In genomic region chr7:76403780-76404494, GRCh38 we compare ENCODE assay signal across 14 cellular contexts. TPM values are rescaled to one million over a fixed set of nuclear protein-coding genes. Genes with fewer than 3 reads are reported as not detected.
DNase-seq lines count a peak whose midpoint lies in the region; ATAC-seq, FAIRE-seq and TF ChIP-seq lines count a peak whose summit lies in the region.
"Had no signal": no experiment of that assay in that cellular context is flagged by ENCODE, and none has a peak within 500 bp of the region (broad histone marks: within the 10 kb centered on the region; RNA-seq: fewer than 3 reads in every experiment).

No MANE protein-coding gene starts in this region.

- H4K8ac ChIP-seq in H9 (replicated peaks; ENCODE audit: insufficient read length, low read depth, low read length): no peak overlapping the region

- no peaks in the 10 kb centered on the region for H3K36me3 ChIP-seq in liver (ENCODE audit: control insufficient read depth in 4 of 4, insufficient read depth in 3 of 4, low read depth in 1 of 4, low read length in 3 of 4)
- H3K36me3 ChIP-seq: thoracic aorta had no signal

- no peaks in the 10 kb centered on the region; a peak in 1 of 5 replicates for H3K9me3 Mint-ChIP-seq in H9
- no peaks in the 10 kb centered on the region for H3K9me3 Mint-ChIP-seq in osteocyte (ENCODE audit: unreplicated experiment)
- H3K9me3 Mint-ChIP-seq: activated T-cell treated with anti-CD3 and anti-CD28 coated beads, Interleukin-2, amount 50 U/mL, for 72 hours; effector memory CD8-positive, alpha-beta T cell had no signal

- H3K27ac Mint-ChIP-seq in H9 (peak overlapping the region in 2 of 3 experiments; percentile 3 to 32; a peak in 3 of 7 replicates), osteocyte (ENCODE audit: unreplicated experiment) (no peak overlapping the region)
- H3K27ac Mint-ChIP-seq: activated T-cell treated with anti-CD3 and anti-CD28 coated beads, Interleukin-2, amount 50 U/mL, for 72 hours; effector memory CD8-positive, alpha-beta T cell had no signal

- no peak overlapping the region for H3K14ac ChIP-seq in H9 (ENCODE audit: insufficient read depth, low read length)

- H3K36me3 Mint-ChIP-seq in H9 (ENCODE audit: insufficient read depth in 1 of 3, low read depth in 3 of 3) (no peaks in the 10 kb centered on the region; a peak in 1 of 7 replicates), osteocyte (ENCODE audit: unreplicated experiment) (no peaks in the 10 kb centered on the region)

- H3K4me2 ChIP-seq in A549 (0 out of 3 replicates have a peak overlapping the region, but pooled peaks have one; percentile 7), H9 (ENCODE audit: insufficient read depth, insufficient read length, low read length) (no peak overlapping the region)

- H3K23ac ChIP-seq in H9 (ENCODE audit: insufficient read length, low read depth, low read length): no peak overlapping the region

- H3T11ph ChIP-seq in H9 (ENCODE audit: low read length): no peak overlapping the region

- H2AK5ac ChIP-seq in H9 (ENCODE audit: insufficient read length, low read length): no peak overlapping the region

- no peak for TF ChIP-seq POLR2A in A549 (IDR thresholded peaks at IDR 0.05; ENCODE audit: low read length)

- H3K4me1 ChIP-seq in A549 (peaks cover 12% of the 10 kb centered on the region; the same call in 2 of the 3 replicates), H9 (ENCODE audit: insufficient read depth, low read length) (peaks cover 4% of the 10 kb centered on the region; the same call in 1 of the 2 replicates), liver (ENCODE audit: control insufficient read depth in 4 of 4, insufficient read depth in 4 of 4, low read length in 3 of 4) (no peaks in the 10 kb centered on the region)
- H3K4me1 ChIP-seq: psoas muscle had no signal

- CTCF ChIA-PET in A549 (lab: Yijun Ruan, JAX): no interaction called here

- H3K79me2 ChIP-seq in H9 (ENCODE audit: insufficient read depth, low read length): no peaks in the 10 kb centered on the region

- no peaks in the 10 kb centered on the region for H3K27me3 Mint-ChIP-seq in H9 (ENCODE audit: low read depth)
- H3K27me3 Mint-ChIP-seq in osteocyte (ENCODE audit: unreplicated experiment): no peaks in the 10 kb centered on the region

- no peaks in the 10 kb centered on the region for H4K20me1 ChIP-seq in H9 (ENCODE audit: control insufficient read depth, insufficient read depth, insufficient read length)

- H3K9ac ChIP-seq in H9 (ENCODE audit: extremely low read depth, insufficient read length, low read length): no peak overlapping the region
- H3K9ac ChIP-seq in liver (ENCODE audit: low read depth in 1 of 2, low read length in 2 of 2): no peak overlapping the region

- H4K5ac ChIP-seq in H9 (ENCODE audit: insufficient read length, low read depth, low read length): no peak overlapping the region

- WGBS in A549 (ENCODE audit: missing lambda C conversion rate): 75% methylated on average over 10 of the region's 10 CpGs
- no CpG with 5 or more reads among the region's 10 CpGs for WGBS in H9 (ENCODE audit: extremely low coverage, insufficient read length, low lambda C conversion rate)
- 82% methylated on average over 10 of the region's 10 CpGs for WGBS in liver

- H2BK15ac ChIP-seq in H9 (ENCODE audit: low read depth, low read length): no peak overlapping the region

- no peak overlapping the region for H2BK20ac ChIP-seq in H9 (ENCODE audit: low read depth, low read length, poor library complexity, severe bottlenecking)

- H2AFZ ChIP-seq in H9 (ENCODE audit: low read length): no peak overlapping the region

- H3K4me1 Mint-ChIP-seq in H9 (peaks cover 12 to 19% of the 10 kb centered on the region in 2 experiments), osteocyte (ENCODE audit: unreplicated experiment) (peaks cover 3% of the 10 kb centered on the region)

- no peaks in the 10 kb centered on the region for H3K9me3 ChIP-seq in A549
- H3K9me3 ChIP-seq in H9 (ENCODE audit: control insufficient read depth, low read depth, low read length): no peaks in the 10 kb centered on the region
- H3K9me3 ChIP-seq in liver (ENCODE audit: control insufficient read depth in 4 of 4, low read length in 3 of 4): no peaks in the 10 kb centered on the region
- H3K9me3 ChIP-seq: psoas muscle, thoracic aorta had no signal

- in situ Hi-C loops in ACHN (cut with HindIII; ENCODE audit: low pct_ligation_motif_present, low pct_unique_long_range_greater_than_20kb, low sequenced_read_pairs): no loop called here

- no peak overlapping the region for H3K4me3 Mint-ChIP-seq in H9
- no peak overlapping the region for H3K4me3 Mint-ChIP-seq in osteocyte (ENCODE audit: unreplicated experiment)
- H3K4me3 Mint-ChIP-seq: activated T-cell treated with anti-CD3 and anti-CD28 coated beads, Interleukin-2, amount 50 U/mL, for 72 hours; effector memory CD8-positive, alpha-beta T cell had no signal

- ATAC-seq in A549: peak in 1 of 2 experiments; percentile 22; a peak in 3 of 6 replicates
- ATAC-seq: activated T-cell treated with anti-CD3 and anti-CD28 coated beads, Interleukin-2, amount 50 U/mL, for 72 hours; effector memory CD8-positive, alpha-beta T cell had no signal

- H3K4me3 ChIP-seq in A549 (no peak overlapping the region), liver (ENCODE audit: low read depth in 1 of 3, low read length in 3 of 3) (no peak overlapping the region)
- H3K4me3 ChIP-seq: psoas muscle, thoracic aorta had no signal

- no peak for FAIRE-seq in A549 (lab: Jason Lieb, UNC)

- no peak overlapping the region for H4K91ac ChIP-seq in H9 (ENCODE audit: insufficient read length, low read depth, low read length)

- H2BK120ac ChIP-seq in H9 (ENCODE audit: low read depth, low read length, poor library complexity, severe bottlenecking): no peak overlapping the region

- no peaks in the 10 kb centered on the region for H3K23me2 ChIP-seq in H9 (ENCODE audit: insufficient read length, low read depth, low read length, poor library complexity, severe bottlenecking)

- H2BK5ac ChIP-seq in H9 (ENCODE audit: insufficient read length, low read length): no peak overlapping the region

- POLR2A ChIA-PET in A549 (lab: Yijun Ruan, JAX): no interaction called here

- H3K27ac ChIP-seq in A549: peak overlapping the region in 1 of 2 experiments; percentile 37; a peak in 1 of 6 replicates
- H3K27ac ChIP-seq in H9 (ENCODE audit: insufficient read length, low read depth, low read length): no peak overlapping the region
- no peak overlapping the region for H3K27ac ChIP-seq in liver (ENCODE audit: low read depth in 1 of 2, low read length in 2 of 2)
- H3K27ac ChIP-seq: psoas muscle, thoracic aorta had no signal

- no peak for TF ChIP-seq EP300 in A549 (IDR thresholded peaks at IDR 0.05)

- TF ChIP-seq CTCF in A549 (IDR thresholded peaks at IDR 0.05): no peak
- no peak for TF ChIP-seq CTCF in H9 (conservative IDR thresholded peaks at IDR 0.05)
- no peak for TF ChIP-seq CTCF in liver (IDR thresholded peaks at IDR 0.05; ENCODE audit: low read depth, low read length, missing input control)
- no peak for TF ChIP-seq CTCF in osteocyte (IDR thresholded peaks at IDR 0.05)

- H3K79me1 ChIP-seq in H9 (ENCODE audit: insufficient read depth, low read depth, low read length, poor library complexity, severe bottlenecking): no peaks in the 10 kb centered on the region

- no peaks in the 10 kb centered on the region for H3K27me3 ChIP-seq in H9 (ENCODE audit: insufficient read depth, low read length)
- no peaks in the 10 kb centered on the region for H3K27me3 ChIP-seq in liver (ENCODE audit: control insufficient read depth in 4 of 4, insufficient read depth in 4 of 4, low read length in 3 of 4)

- H3K18ac ChIP-seq in H9 (ENCODE audit: insufficient read length, low read depth, low read length): no peak overlapping the region

- DNase-seq in A549 (ENCODE audit: low read depth in 1 of 2, low spot score in 1 of 2): no peak
- DNase-seq in H9: no peak
- peak; percentile 85 for DNase-seq in SKM-1 (lab: John Stamatoyannopoulos, UW; ENCODE audit: unreplicated experiment)
- no peak for DNase-seq in activated T-cell treated with anti-CD3 and anti-CD28 coated beads for 4 hours
- no peak for DNase-seq in osteocyte (ENCODE audit: extremely low spot score, unreplicated experiment)
- no peak for DNase-seq in ACHN
- no peak for DNase-seq in HT-29 (ENCODE audit: low spot score)
- DNase-seq: activated CD4-positive, CD25-positive, alpha-beta regulatory T cell treated with anti-CD3 and anti-CD28 coated beads, Interleukin-2, amount 50 U/mL, for 72 hours; activated T-cell treated with anti-CD3 and anti-CD28 coated beads, Interleukin-2, amount 50 U/mL, for 72 hours; effector memory CD8-positive, alpha-beta T cell; mammary epithelial cell; psoas muscle had no signal

- TF ChIP-seq RAD21 in A549 (conservative IDR thresholded peaks at IDR 0.05 in 1 of 2, IDR thresholded peaks at IDR 0.05 in 1 of 2): no peak
- TF ChIP-seq RAD21 in liver (IDR thresholded peaks at IDR 0.05): no peak

- H3K4ac ChIP-seq in H9 (ENCODE audit: low read depth, low read length): no peak overlapping the region

- no peak overlapping the region for H2BK12ac ChIP-seq in H9 (ENCODE audit: insufficient read length, low read depth, low read length)

- H3K56ac ChIP-seq in H9 (ENCODE audit: insufficient read length, low read depth, low read length): no peak overlapping the region

RNA-seq across cellular contexts. Expression of gene SSC4D, which starts 5.6 kb away (rescaled TPM):
- 0.45 and 0.91 TPM in 2 replicates for polyA plus RNA-seq in A549 (2011; rRNA removed)
- polyA plus RNA-seq in A549 (2012; cell fraction: cytosol; rRNA removed): 1.1 and 1.4 TPM in 2 replicates
- 1.7 and 2.3 TPM in 2 replicates for polyA plus RNA-seq in A549 (2012; cell fraction: nucleus; rRNA removed)
- 0.79 to 1.0 TPM (median 1.0 TPM) in 3 replicates for polyA plus RNA-seq in A549 (2017; fragmentation: RNase III; extraction: RNeasy Plus Mini Kit Qiagen cat#74134 plus additional on column Dnase treatment)
- 0.66 and 0.92 TPM in 2 replicates for polyA minus RNA-seq in A549 (2011; rRNA and poly(A)+ RNA removed)
- total RNA-seq in H9 (2021): 14.8 and 16.4 TPM in 2 replicates
- 1 to 10 TPM; 1.2 to 1.3 TPM for total RNA-seq in liver
- 1 to 10 TPM; 1.7 to 2.3 TPM for polyA plus RNA-seq in liver
- 0.31 and 0.89 TPM in 2 replicates for total RNA-seq in osteocyte
- total RNA-seq in HT-29 (2014; rRNA removed; shearing (Covaris generic)): 2.2 and 2.9 TPM in 2 replicates

RNA-seq across cellular contexts. Expression of gene ZP3, which starts 20.8 kb away (rescaled TPM):
- 26.5 and 38.6 TPM in 2 replicates for polyA plus RNA-seq in A549 (2011; rRNA removed)
- 23.7 and 28.6 TPM in 2 replicates for polyA plus RNA-seq in A549 (2012; cell fraction: cytosol; rRNA removed)
- polyA plus RNA-seq in A549 (2012; cell fraction: nucleus; rRNA removed): 31.7 and 32.8 TPM in 2 replicates
- 19.5 to 21.4 TPM (median 20.1 TPM) in 3 replicates for polyA plus RNA-seq in A549 (2017; fragmentation: RNase III; extraction: RNeasy Plus Mini Kit Qiagen cat#74134 plus additional on column Dnase treatment)
- polyA minus RNA-seq in A549 (2011; rRNA and poly(A)+ RNA removed): 80.6 and 90.3 TPM in 2 replicates
- 1.3 TPM in 2 replicates for total RNA-seq in H9 (2021)
- total RNA-seq in liver: under 1 TPM; 0.25 to 0.47 TPM
- polyA plus RNA-seq in liver: under 1 TPM; 0.43 to 0.45 TPM
- 0.51 TPM in 1 of 2 replicates, not detected in the other for total RNA-seq in osteocyte
- total RNA-seq in HT-29 (2014; rRNA removed; shearing (Covaris generic)): 12.7 and 16.4 TPM in 2 replicates

RNA-seq across cellular contexts. Expression of gene YWHAG, which starts 45.1 kb away (rescaled TPM):
- 140 and 141 TPM in 2 replicates for polyA plus RNA-seq in A549 (2011; rRNA removed)
- 45.1 and 50.9 TPM in 2 replicates for polyA plus RNA-seq in A549 (2012; cell fraction: cytosol; rRNA removed)
- polyA plus RNA-seq in A549 (2012; cell fraction: nucleus; rRNA removed): 40.3 and 49.7 TPM in 2 replicates
- 295 to 306 TPM (median 302 TPM) in 3 replicates for polyA plus RNA-seq in A549 (2017; fragmentation: RNase III; extraction: RNeasy Plus Mini Kit Qiagen cat#74134 plus additional on column Dnase treatment)
- polyA minus RNA-seq in A549 (2011; rRNA and poly(A)+ RNA removed): 131 and 145 TPM in 2 replicates
- 241 and 243 TPM in 2 replicates for total RNA-seq in H9 (2021)
- total RNA-seq in liver: 10 to 100 TPM; 43.1 to 46.7 TPM
- polyA plus RNA-seq in liver: 10 to 100 TPM; 11.6 to 43.9 TPM
- total RNA-seq in osteocyte: 151 and 154 TPM in 2 replicates
- total RNA-seq in HT-29 (2014; rRNA removed; shearing (Covaris generic)): 83.2 and 84.6 TPM in 2 replicates

RNA-seq across cellular contexts. Expression of gene DTX2, which starts 57.6 kb away (rescaled TPM):
- 11.2 and 13.4 TPM in 2 replicates for polyA plus RNA-seq in A549 (2011; rRNA removed)
- 31.2 and 39.4 TPM in 2 replicates for polyA plus RNA-seq in A549 (2012; cell fraction: cytosol; rRNA removed)
- polyA plus RNA-seq in A549 (2012; cell fraction: nucleus; rRNA removed): 124 and 146 TPM in 2 replicates
- 52.7 to 59.1 TPM (median 52.7 TPM) in 3 replicates for polyA plus RNA-seq in A549 (2017; fragmentation: RNase III; extraction: RNeasy Plus Mini Kit Qiagen cat#74134 plus additional on column Dnase treatment)
- polyA minus RNA-seq in A549 (2011; rRNA and poly(A)+ RNA removed): 30.9 and 46.6 TPM in 2 replicates
- 43.1 and 48.8 TPM in 2 replicates for total RNA-seq in H9 (2021)
- total RNA-seq in liver: 1 to 10 TPM; 4.5 to 9.5 TPM
- 1 to 10 TPM; 4.8 to 7.3 TPM for polyA plus RNA-seq in liver
- 29.7 and 32.6 TPM in 2 replicates for total RNA-seq in osteocyte
- total RNA-seq in HT-29 (2014; rRNA removed; shearing (Covaris generic)): 21.2 and 35.9 TPM in 2 replicates
